Comparison of ENCODE assay signal across 1 cellular context in genomic region chr5:126864042-126864688, GRCh38.
A peak's percentile ranks its signal among the peaks of the same experiment; 100 is the strongest.
TF ChIP-seq lines count a peak whose summit lies in the region.

No MANE protein-coding gene starts in this region.

TF ChIP-seq in K562, 482 proteins besides CTCF, POLR2A, EP300 and RAD21 (continued from another document and continues in another):
- TF ChIP-seq CREB5 (CRISPR knock-in tag; IDR thresholded peaks at IDR 0.05) = no peak
- TF ChIP-seq RFX5 (IDR thresholded peaks at IDR 0.05; ENCODE audit: low read depth, low read length) = no peak
- TF ChIP-seq MTA3 (IDR thresholded peaks at IDR 0.05; ENCODE audit: borderline replicate concordance) = peak; percentile 46; the same call in 1 of the 2 replicates
- no peak for TF ChIP-seq DDX20 (tag; IDR thresholded peaks at IDR 0.05; ENCODE audit: low read depth)
- no peak for TF ChIP-seq TCF15 (CRISPR knock-in tag; IDR thresholded peaks at IDR 0.05)
- TF ChIP-seq XRCC4 (IDR thresholded peaks at IDR 0.05; ENCODE audit: extremely low read depth, insufficient read depth, insufficient read length) = no peak
- no peak for TF ChIP-seq ZNF77 (CRISPR knock-in tag; IDR thresholded peaks at IDR 0.05)
- no peak for TF ChIP-seq TARDBP (IDR thresholded peaks at IDR 0.05)
- no peak for TF ChIP-seq ELK1 (CRISPR knock-in tag; IDR thresholded peaks at IDR 0.05)
- no peak for TF ChIP-seq ZNF609 (CRISPR knock-in tag; IDR thresholded peaks at IDR 0.05; ENCODE audit: borderline replicate concordance)
- no peak for TF ChIP-seq CBFA2T3 (IDR thresholded peaks at IDR 0.05)
- no peak for TF ChIP-seq RBM15 (IDR thresholded peaks at IDR 0.05; ENCODE audit: insufficient read depth, low read length)
- no peak for TF ChIP-seq BHLHE40 (IDR thresholded peaks at IDR 0.05; ENCODE audit: low read length)
- no peak for TF ChIP-seq TSHZ1 (CRISPR knock-in tag; IDR thresholded peaks at IDR 0.05)
- peak in 1 of 3 experiments; percentile 61 for TF ChIP-seq YY1 (IDR thresholded peaks at IDR 0.05; ENCODE audit: borderline replicate concordance in 1 of 3, control insufficient read depth in 1 of 3, extremely low read depth in 1 of 3, insufficient read depth in 3 of 3, insufficient read length in 1 of 3, insufficient replicate concordance in 2 of 3, low read depth in 1 of 3, low read length in 2 of 3)
- TF ChIP-seq GTF2E2 (tag; IDR thresholded peaks at IDR 0.05) = no peak
- TF ChIP-seq SP2 (IDR thresholded peaks at IDR 0.05; ENCODE audit: extremely low read depth, low read depth, low read length, poor library complexity, severe bottlenecking) = no peak
- peak; percentile 25; the same call in 1 of the 2 replicates for TF ChIP-seq CREM (IDR thresholded peaks at IDR 0.05; ENCODE audit: low read depth)
- no peak for TF ChIP-seq ZNF12 (CRISPR knock-in tag; IDR thresholded peaks at IDR 0.05)
- no peak for TF ChIP-seq NUFIP1 (IDR thresholded peaks at IDR 0.05; ENCODE audit: partially characterized antibody)
- peak; percentile 24 for TF ChIP-seq NFYB (IDR thresholded peaks at IDR 0.05; ENCODE audit: extremely low read depth, insufficient read length)
- 0 out of 4 replicates have a peak, but pooled peaks of 1 of the 2 experiments have one; percentile 20 for TF ChIP-seq FOXK2 (conservative IDR thresholded peaks at IDR 0.05 in 1 of 2, IDR thresholded peaks at IDR 0.05 in 1 of 2; ENCODE audit: low read depth in 2 of 2)
- no peak for TF ChIP-seq ZNF239 (CRISPR knock-in tag; IDR thresholded peaks at IDR 0.05)
- TF ChIP-seq MGA (IDR thresholded peaks at IDR 0.05) = peak; percentile 90
- TF ChIP-seq ETS2 (tag; IDR thresholded peaks at IDR 0.05; ENCODE audit: borderline replicate concordance, poor library complexity, severe bottlenecking) = no peak
- TF ChIP-seq MEIS2 (IDR thresholded peaks at IDR 0.05; ENCODE audit: partially characterized antibody) = no peak
- no peak for TF ChIP-seq ATF7 (IDR thresholded peaks at IDR 0.05)
